Comparison of ENCODE assay signal across 1 cellular context in genomic region chr2:128391679-128392078, GRCh38.
TF ChIP-seq lines count a peak whose summit lies in the region.

No MANE protein-coding gene starts in this region.

TF ChIP-seq in WTC11, 78 proteins besides CTCF, POLR2A, EP300 and RAD21 (continued from another document):
- TF ChIP-seq ATF1 (CRISPR knock-in tag; IDR thresholded peaks at IDR 0.05): no peak
